In genomic region chr5:128773378-128773777, GRCh38 we compare ENCODE assay signal across 22 cellular contexts.
"Had no signal": no experiment of that assay in that cellular context is flagged by ENCODE, and none has a peak within 500 bp of the region (broad histone marks: within the 10 kb centered on the region; RNA-seq: fewer than 3 reads in every experiment).

No MANE protein-coding gene starts in this region.

- H3K27me3 ChIP-seq: right lobe of liver, transverse colon had no signal

- H3K9me3 ChIP-seq: left ventricle myocardium inferior, right lobe of liver, transverse colon had no signal

- H3K4me3 ChIP-seq: left ventricle myocardium inferior, right lobe of liver, smooth muscle cell, transverse colon had no signal

- H3K36me3 ChIP-seq: left ventricle myocardium inferior, right lobe of liver, transverse colon had no signal

- H3K27ac ChIP-seq: left ventricle myocardium inferior, parathyroid adenoma, right lobe of liver, transverse colon had no signal

- H2AFZ ChIP-seq: parathyroid adenoma had no signal

- H3K4me2 ChIP-seq: smooth muscle cell had no signal

- H3K4me1 ChIP-seq: left ventricle myocardium inferior, parathyroid adenoma, right lobe of liver, transverse colon had no signal

- H3K9ac ChIP-seq: parathyroid adenoma had no signal

- H3K79me2 ChIP-seq: parathyroid adenoma had no signal

- DNase-seq: activated B cell treated with CpG ODN at 0.5 μM for 24 hours; activated CD4-positive, alpha-beta T cell treated with anti-CD3 and anti-CD28 coated beads for 36 hours; activated CD4-positive, alpha-beta T cell treated with anti-CD3 and anti-CD28 coated beads, Interleukin-2, amount 50 U/mL, for 4 hours; activated effector memory CD4-positive, alpha-beta T cell treated with Interleukin-2 at 50 U/mL for 16 hours; activated naive CD4-positive, alpha-beta T cell treated with anti-CD3 and anti-CD28 coated beads for 36 hours; activated naive CD8-positive, alpha-beta T cell treated with anti-CD3 and anti-CD28 coated beads, Interleukin-2, amount 10 ng/mL, durations not matched to agents 7 days and 5 days; activated T-cell treated with anti-CD3 and anti-CD28 coated beads, Interleukin-2, amount 50 U/mL, for 48 hours; amygdala; effector CD8-positive, alpha-beta T cell; foreskin melanocyte; immature natural killer cell; kidney glomerular epithelial cell; left ventricle myocardium inferior; mammary epithelial cell; nephron progenitor cell; right lobe of liver; stimulated activated CD4-positive, alpha-beta T cell treated with anti-CD3 and anti-CD28 coated beads, Interleukin-2, amount 100 ng/mL, for 48 hours; stimulated activated CD8-positive, alpha-beta memory T cell treated with anti-CD3 and anti-CD28 coated beads, Interleukin-4, amount 100 ng/mL, for 48 hours; stimulated activated naive B cell treated with anti-CD40 and anti-IgM and Interleukin-4, amounts not matched to agents 10 μg/mL and 1 μg/mL and 100 μg/mL, for 72 hours; transverse colon had no signal
